Comparison of ENCODE assay signal across 8 cellular contexts in genomic region chr6:99822741-99823512, GRCh38.
DNase-seq lines count a peak whose midpoint lies in the region; ATAC-seq and TF ChIP-seq lines count a peak whose summit lies in the region.

No MANE protein-coding gene starts in this region.

- no peak overlapping the region for H3K27ac Mint-ChIP-seq in nephron progenitor cell
- no peak overlapping the region for H3K27ac Mint-ChIP-seq in activated CD4-positive, alpha-beta memory T cell treated with anti-CD3 and anti-CD28 coated beads for 36 hours

- CTCF ChIA-PET in activated CD4-positive, alpha-beta memory T cell treated with anti-CD3 and anti-CD28 coated beads for 36 hours (lab: Charles Lee): no interaction called here

- intact Hi-C loops in activated CD4-positive, alpha-beta memory T cell treated with anti-CD3 and anti-CD28 coated beads for 36 hours (cut with micrococcal nuclease): loop anchor here (5.0 kb wide), 1 partner anchor 491 kb away; no protein-coding TSS in a partner anchor

- H3K27me3 Mint-ChIP-seq in nephron progenitor cell (ENCODE audit: low read depth, poor library complexity): peaks cover 10% of the 10 kb centered on the region
- H3K27me3 Mint-ChIP-seq in activated CD4-positive, alpha-beta memory T cell treated with anti-CD3 and anti-CD28 coated beads for 36 hours: peaks cover 24% of the 10 kb centered on the region

- ATAC-seq in GM19468 (IDR thresholded peaks at IDR 0.05; ENCODE audit: extremely low read depth, unreplicated experiment) (peak; percentile 72), HG03108 (IDR thresholded peaks at IDR 0.05; ENCODE audit: unreplicated experiment) (no peak)

- peak; percentile 39 for TF ChIP-seq CTCF in nephron progenitor cell (IDR thresholded peaks at IDR 0.05)

- peak overlapping the region; percentile 79 for H3K4me3 Mint-ChIP-seq in nephron progenitor cell
- H3K4me3 Mint-ChIP-seq in activated CD4-positive, alpha-beta memory T cell treated with anti-CD3 and anti-CD28 coated beads for 36 hours: no peak overlapping the region

- H3K9me3 Mint-ChIP-seq in nephron progenitor cell: no peaks in the 10 kb centered on the region
- no peaks in the 10 kb centered on the region for H3K9me3 Mint-ChIP-seq in activated CD4-positive, alpha-beta memory T cell treated with anti-CD3 and anti-CD28 coated beads for 36 hours

- no peaks in the 10 kb centered on the region for H3K36me3 Mint-ChIP-seq in nephron progenitor cell (ENCODE audit: low read depth)
- no peaks in the 10 kb centered on the region for H3K36me3 Mint-ChIP-seq in activated CD4-positive, alpha-beta memory T cell treated with anti-CD3 and anti-CD28 coated beads for 36 hours

- POLR2A ChIA-PET in activated CD4-positive, alpha-beta memory T cell treated with anti-CD3 and anti-CD28 coated beads for 36 hours (lab: Charles Lee): no interaction called here

- peaks cover 22% of the 10 kb centered on the region for H3K4me1 Mint-ChIP-seq in nephron progenitor cell
- no peaks in the 10 kb centered on the region for H3K4me1 Mint-ChIP-seq in activated CD4-positive, alpha-beta memory T cell treated with anti-CD3 and anti-CD28 coated beads for 36 hours (ENCODE audit: low read depth)

- peak; percentile 76 for DNase-seq in DMS53 (lab: John Stamatoyannopoulos, UW)
- DNase-seq in LHCN-M2 (ENCODE audit: low read depth): peak; percentile 72
- peak; percentile 23 to 52 for DNase-seq in SHP77 (lab: John Stamatoyannopoulos, UW)
- DNase-seq in epidermal melanocyte (ENCODE audit: insufficient read length, low spot score): peak; percentile 59
- peak; percentile 9 for DNase-seq in nephron progenitor cell
- no peak for DNase-seq in activated CD4-positive, alpha-beta memory T cell treated with anti-CD3 and anti-CD28 coated beads for 36 hours
